ENCODE assay signal across 27 cellular contexts in the genomic region with DNA sequence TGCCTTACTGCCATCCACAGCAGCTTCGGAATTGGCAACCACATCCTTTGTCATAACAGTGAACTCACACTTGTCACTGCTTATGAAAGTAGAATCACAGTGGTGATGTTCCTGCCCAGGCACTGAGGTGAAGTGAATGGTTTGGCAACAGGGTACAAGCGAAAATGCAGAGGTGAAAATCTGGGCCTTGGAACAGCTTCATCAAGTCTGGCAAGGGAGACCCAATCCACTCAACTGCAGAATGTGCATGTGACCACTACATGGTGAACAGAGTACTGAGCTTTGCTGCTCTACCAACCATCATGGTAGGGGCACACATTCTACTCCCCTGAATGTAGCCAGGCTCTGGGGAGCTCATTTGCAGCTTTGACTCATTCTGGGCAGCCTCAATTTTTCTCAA. TPM values are rescaled to one million over a fixed set of nuclear protein-coding genes. Genes with fewer than 3 reads are reported as not detected.
"Had no signal": no experiment of that assay in that cellular context is flagged by ENCODE, and none has a peak within 500 bp of the region (broad histone marks: within the 10 kb centered on the region; RNA-seq: fewer than 3 reads in every experiment).

No MANE protein-coding gene starts in this region.

- DNase-seq: colonic mucosa; dermis blood vessel endothelial cell; effector memory CD4-positive, alpha-beta T cell; foreskin keratinocyte; kidney; left lung; lower lobe of right lung; naive thymus-derived CD8-positive, alpha-beta T cell; nephron progenitor cell; nucleus accumbens; stimulated activated CD4-positive, alpha-beta T cell treated with anti-CD3 and anti-CD28 coated beads, Interleukin-12 subunit alpha, Interleukin-12 subunit beta, amount 100 ng/mL, for 4 hours; stimulated activated CD4-positive, alpha-beta T cell treated with anti-CD3 and anti-CD28 coated beads, Interleukin-1b, Interleukin-23, amount 100 ng/mL, for 48 hours; stimulated activated CD4-positive, alpha-beta T cell treated with anti-CD3 and anti-CD28 coated beads, Interleukin-4, amount 100 ng/mL, for 1 hour; stimulated activated CD8-positive, alpha-beta memory T cell treated with anti-CD3 and anti-CD28 coated beads, Interleukin-4, amount 100 ng/mL, for 48 hours; stimulated activated naive CD4-positive, alpha-beta T cell treated with Interleukin-2 at 50 U/mL for 16 hours; stomach; tibial artery had no signal

- H3K4me1 ChIP-seq: colonic mucosa, esophagus muscularis mucosa, foreskin keratinocyte, gastroesophageal sphincter, lower lobe of right lung, prostate gland, tibial artery had no signal

- H3K4me3 Mint-ChIP-seq: naive thymus-derived CD8-positive, alpha-beta T cell; nephron progenitor cell; type B pancreatic cell had no signal

- H3K4me2 ChIP-seq: hepatocyte, smooth muscle cell had no signal

- ATAC-seq: foreskin keratinocyte; gastroesophageal sphincter; left lung; lower lobe of right lung; naive thymus-derived CD8-positive, alpha-beta T cell; sciatic nerve had no signal

- H3K9me3 Mint-ChIP-seq: naive thymus-derived CD8-positive, alpha-beta T cell; nephron progenitor cell; type B pancreatic cell had no signal

- H2AFZ ChIP-seq: hepatocyte had no signal

- H3K27ac ChIP-seq: colonic mucosa, esophagus muscularis mucosa, foreskin keratinocyte, gastroesophageal sphincter, heart left ventricle, hepatocyte, left lung, lower lobe of right lung, prostate gland, stomach, tibial artery had no signal

- H3K36me3 Mint-ChIP-seq: naive thymus-derived CD8-positive, alpha-beta T cell; type B pancreatic cell had no signal

- H3K79me2 ChIP-seq: hepatocyte had no signal

- FAIRE-seq: endothelial cell of umbilical vein, kidney had no signal

- H3K36me3 ChIP-seq: colonic mucosa, esophagus muscularis mucosa, gastroesophageal sphincter, heart left ventricle, left lung, lower lobe of right lung, prostate gland, stomach, tibial artery had no signal

- H3K27ac Mint-ChIP-seq: nephron progenitor cell, type B pancreatic cell had no signal

- H3K9me3 ChIP-seq: colonic mucosa, esophagus muscularis mucosa, gastroesophageal sphincter, heart left ventricle, left lung, lower lobe of right lung, prostate gland, stomach, tibial artery had no signal

- H3K27me3 ChIP-seq: colonic mucosa, hepatocyte had no signal

- H3K4me3 ChIP-seq: colonic mucosa, esophagus muscularis mucosa, gastroesophageal sphincter, heart left ventricle, hepatocyte, left lung, lower lobe of right lung, prostate gland, smooth muscle cell, stomach, tibial artery had no signal

RNA-seq across cellular contexts. Expression of gene SKA1, which starts 15.0 kb away (rescaled TPM):
- total RNA-seq: esophagus muscularis mucosa, mesenteric fat pad had no signal
